In genomic region chr3:169628567-169628966, GRCh38 we compare ENCODE assay signal across 20 cellular contexts. TPM values are rescaled to one million over a fixed set of nuclear protein-coding genes. Genes with fewer than 3 reads are reported as not detected.
"Had no signal": no experiment of that assay in that cellular context is flagged by ENCODE, and none has a peak within 500 bp of the region (broad histone marks: within the 10 kb centered on the region; RNA-seq: fewer than 3 reads in every experiment).

No MANE protein-coding gene starts in this region.

- ATAC-seq: activated T-cell treated with anti-CD3 and anti-CD28 coated beads, Interleukin-2, amount 50 U/mL, for 4 hours; K562; T-helper 17 cell had no signal

- DNase-seq: activated B cell treated with CpG ODN at 0.5 μM for 24 hours; activated CD4-positive, alpha-beta memory T cell treated with anti-CD3 and anti-CD28 coated beads for 36 hours; activated CD4-positive, alpha-beta T cell treated with anti-CD3 and anti-CD28 coated beads for 1 hour; activated CD4-positive, alpha-beta T cell treated with anti-CD3 and anti-CD28 coated beads, Interleukin-2, amount 10 ng/mL, durations not matched to agents 24 days and 14 days; activated CD8-positive, alpha-beta memory T cell treated with anti-CD3 and anti-CD28 coated beads for 24 hours; activated gamma-delta T cell; activated naive CD4-positive, alpha-beta T cell treated with anti-CD3 and anti-CD28 coated beads for 36 hours; activated naive CD8-positive, alpha-beta T cell treated with anti-CD3 and anti-CD28 coated beads for 36 hours; activated T-cell treated with anti-CD3 and anti-CD28 coated beads, Interleukin-2, amount 50 U/mL, for 4 hours; caudate nucleus; Kasumi-1; NCI-H1048; NCI-H146; NCI-H187 treated with DMSO at 0.1 percent for 48 hours; NCI-H2081 treated with DMSO at 0.1 percent for 48 hours; NCI-H510A treated with DMSO at 0.1 percent for 48 hours; SHP77 treated with DMSO at 0.1 percent for 48 hours; T-helper 17 cell; T-helper 9 cell had no signal

- H3K9me3 Mint-ChIP-seq: activated B cell treated with CpG ODN at 0.5 μM for 24 hours; activated CD4-positive, alpha-beta memory T cell treated with anti-CD3 and anti-CD28 coated beads for 36 hours; activated CD4-positive, alpha-beta T cell treated with anti-CD3 and anti-CD28 coated beads, Interleukin-2, amount 10 ng/mL, durations not matched to agents 24 days and 14 days; activated naive CD4-positive, alpha-beta T cell treated with anti-CD3 and anti-CD28 coated beads for 36 hours; activated naive CD8-positive, alpha-beta T cell treated with anti-CD3 and anti-CD28 coated beads for 36 hours; activated T-cell treated with anti-CD3 and anti-CD28 coated beads, Interleukin-2, amount 50 U/mL, for 4 hours had no signal

- H3K36me3 Mint-ChIP-seq: activated CD4-positive, alpha-beta memory T cell treated with anti-CD3 and anti-CD28 coated beads for 36 hours; activated naive CD8-positive, alpha-beta T cell treated with anti-CD3 and anti-CD28 coated beads for 36 hours had no signal

- H3K4me3 ChIP-seq: K562 had no signal

- H3K27ac Mint-ChIP-seq: activated B cell treated with CpG ODN at 0.5 μM for 24 hours; activated CD4-positive, alpha-beta memory T cell treated with anti-CD3 and anti-CD28 coated beads for 36 hours; activated CD4-positive, alpha-beta T cell treated with anti-CD3 and anti-CD28 coated beads, Interleukin-2, amount 10 ng/mL, durations not matched to agents 24 days and 14 days; activated naive CD4-positive, alpha-beta T cell treated with anti-CD3 and anti-CD28 coated beads for 36 hours; activated naive CD8-positive, alpha-beta T cell treated with anti-CD3 and anti-CD28 coated beads for 36 hours; T-helper 17 cell had no signal

RNA-seq across cellular contexts. Expression of gene MECOM, which starts 34.9 kb away (rescaled TPM):
- total RNA-seq: activated CD4-positive, alpha-beta memory T cell treated with anti-CD3 and anti-CD28 coated beads for 36 hours; activated CD4-positive, alpha-beta T cell treated with anti-CD3 and anti-CD28 coated beads, Interleukin-2, amount 10 ng/mL, durations not matched to agents 24 days and 14 days; activated naive CD4-positive, alpha-beta T cell treated with anti-CD3 and anti-CD28 coated beads for 36 hours; activated naive CD8-positive, alpha-beta T cell treated with anti-CD3 and anti-CD28 coated beads for 36 hours had no signal
